In genomic region chr19:48250290-48251025, GRCh38 we compare ENCODE assay signal across 10 cellular contexts. TPM values are rescaled to one million over a fixed set of nuclear protein-coding genes. Genes with fewer than 3 reads are reported as not detected.
DNase-seq lines count a peak whose midpoint lies in the region; ATAC-seq and TF ChIP-seq lines count a peak whose summit lies in the region.
"Had no signal": no experiment of that assay in that cellular context is flagged by ENCODE, and none has a peak within 500 bp of the region (broad histone marks: within the 10 kb centered on the region; RNA-seq: fewer than 3 reads in every experiment).

No MANE protein-coding gene starts in this region.

- H3K9ac ChIP-seq in SK-N-MC (ENCODE audit: insufficient read length): no peak overlapping the region

- WGBS in esophagus muscularis mucosa: 81% methylated on average over 2 of the region's 2 CpGs
- 86 to 93% methylated on average over 2 of the region's 2 CpGs for WGBS in sigmoid colon, 2 donors

- no peaks in the 10 kb centered on the region for H3K9me3 ChIP-seq in SK-N-MC (ENCODE audit: low read depth, low read length)
- no peaks in the 10 kb centered on the region for H3K9me3 ChIP-seq in esophagus muscularis mucosa
- H3K9me3 ChIP-seq in sigmoid colon: no peaks in the 10 kb centered on the region

- no peaks in the 10 kb centered on the region for H3K9me3 Mint-ChIP-seq in activated T-cell treated with anti-CD3 and anti-CD28 coated beads, Interleukin-2, amount 50 U/mL, for 24 hours
- H3K9me3 Mint-ChIP-seq in stimulated activated effector memory CD8-positive, alpha-beta T cell treated with anti-CD3 and anti-CD28 coated beads, Interleukin-12 subunit alpha, Interleukin-12 subunit beta, amount 100 ng/mL, for 72 hours: no peaks in the 10 kb centered on the region

- H3K4me3 ChIP-seq in SK-N-MC (no peak overlapping the region), esophagus muscularis mucosa (no peak overlapping the region), sigmoid colon (no peak overlapping the region)

- peak overlapping the region; percentile 99 for H3K27ac Mint-ChIP-seq in activated T-cell treated with anti-CD3 and anti-CD28 coated beads, Interleukin-2, amount 50 U/mL, for 24 hours
- peak overlapping the region; percentile 97 for H3K27ac Mint-ChIP-seq in stimulated activated effector memory CD8-positive, alpha-beta T cell treated with anti-CD3 and anti-CD28 coated beads, Interleukin-12 subunit alpha, Interleukin-12 subunit beta, amount 100 ng/mL, for 72 hours

- no peak for TF ChIP-seq EP300 in esophagus muscularis mucosa (IDR thresholded peaks at IDR 0.05)
- TF ChIP-seq EP300 in sigmoid colon (IDR thresholded peaks at IDR 0.05): no peak

- TF ChIP-seq POLR2A in esophagus muscularis mucosa (IDR thresholded peaks at IDR 0.05; ENCODE audit: low read depth): no peak
- TF ChIP-seq POLR2A in sigmoid colon (IDR thresholded peaks at IDR 0.05): no peak

- in situ Hi-C loops in G401 (cut with HindIII; ENCODE audit: low sequenced_read_pairs): no loop called here

- H3K4me1 ChIP-seq in esophagus muscularis mucosa (peaks cover 23 to 36% (median 24%) of the 10 kb centered on the region in 4 donors), sigmoid colon (peaks cover 0 to 22% (median 15%) of the 10 kb centered on the region in 4 donors)

- peaks cover 28% of the 10 kb centered on the region for H3K36me3 ChIP-seq in SK-N-MC (ENCODE audit: insufficient read depth, low read length)
- peaks cover 0 to 27% (median 16%) of the 10 kb centered on the region in 4 donors for H3K36me3 ChIP-seq in esophagus muscularis mucosa
- H3K36me3 ChIP-seq in sigmoid colon: peaks cover 0 to 26% (median 2%) of the 10 kb centered on the region in 4 donors

- ATAC-seq in stimulated activated effector memory CD8-positive, alpha-beta T cell treated with anti-CD3 and anti-CD28 coated beads, Interleukin-12 subunit alpha, Interleukin-12 subunit beta, amount 100 ng/mL, for 72 hours: no peak

- intact Hi-C loops in esophagus muscularis mucosa (cut with DNase I): loop anchor here (10.0 kb wide), 1 partner anchor 46 kb away; no protein-coding TSS in a partner anchor
- intact Hi-C loops in sigmoid colon (cut with DNase I): no loop called here

- H3K27ac ChIP-seq in SK-N-MC (peak overlapping the region; percentile 4; the same call in 1 of the 2 replicates), esophagus muscularis mucosa (replicated peaks in 1 of 4) (peak overlapping the region in 3 of 4 donors; percentile 16 to 51 (median 46)), sigmoid colon (peak overlapping the region in 2 of 4 donors; percentile 15 to 44)

- H3K27me3 ChIP-seq in esophagus muscularis mucosa (no peaks in the 10 kb centered on the region), sigmoid colon (no peaks in the 10 kb centered on the region)

- TF ChIP-seq CTCF in esophagus muscularis mucosa (IDR thresholded peaks at IDR 0.05) (no peak), sigmoid colon (IDR thresholded peaks at IDR 0.05) (no peak)

- H3K36me3 Mint-ChIP-seq in activated T-cell treated with anti-CD3 and anti-CD28 coated beads, Interleukin-2, amount 50 U/mL, for 24 hours (ENCODE audit: low read depth): peaks cover 36% of the 10 kb centered on the region
- H3K36me3 Mint-ChIP-seq in stimulated activated effector memory CD8-positive, alpha-beta T cell treated with anti-CD3 and anti-CD28 coated beads, Interleukin-12 subunit alpha, Interleukin-12 subunit beta, amount 100 ng/mL, for 72 hours: peaks cover 50% of the 10 kb centered on the region

- H3K27me3 Mint-ChIP-seq in activated T-cell treated with anti-CD3 and anti-CD28 coated beads, Interleukin-2, amount 50 U/mL, for 24 hours: no peaks in the 10 kb centered on the region

- peak overlapping the region; percentile 90 for H3K4me3 Mint-ChIP-seq in activated T-cell treated with anti-CD3 and anti-CD28 coated beads, Interleukin-2, amount 50 U/mL, for 24 hours
- peak overlapping the region; percentile 86 for H3K4me3 Mint-ChIP-seq in stimulated activated effector memory CD8-positive, alpha-beta T cell treated with anti-CD3 and anti-CD28 coated beads, Interleukin-12 subunit alpha, Interleukin-12 subunit beta, amount 100 ng/mL, for 72 hours

- no peak for DNase-seq in activated T-cell treated with anti-CD3 and anti-CD28 coated beads, Interleukin-2, amount 50 U/mL, for 24 hours
- DNase-seq in activated T-cell treated with anti-CD3 and anti-CD28 coated beads, Interleukin-2, amount 50 U/mL, for 1 hour: no peak
- DNase-seq in SK-N-MC (ENCODE audit: low read depth, low spot score) (no peak), esophagus muscularis mucosa (ENCODE audit: extremely low spot score) (no peak), G401 (ENCODE audit: low spot score) (no peak), sigmoid colon (no peak), C1 segment of cervical spinal cord (lab: John Stamatoyannopoulos, UW) (no peak)
- DNase-seq in stimulated activated effector memory CD8-positive, alpha-beta T cell treated with anti-CD3 and anti-CD28 coated beads, Interleukin-12 subunit alpha, Interleukin-12 subunit beta, amount 100 ng/mL, for 72 hours (ENCODE audit: low spot score in 2 of 2): no peak
- DNase-seq: NCI-H345, SHP77 had no signal

- H3K4me1 Mint-ChIP-seq in activated T-cell treated with anti-CD3 and anti-CD28 coated beads, Interleukin-2, amount 50 U/mL, for 24 hours (ENCODE audit: low read depth): peaks cover 78% of the 10 kb centered on the region
- H3K4me1 Mint-ChIP-seq in stimulated activated effector memory CD8-positive, alpha-beta T cell treated with anti-CD3 and anti-CD28 coated beads, Interleukin-12 subunit alpha, Interleukin-12 subunit beta, amount 100 ng/mL, for 72 hours: peaks cover 60% of the 10 kb centered on the region

RNA-seq across cellular contexts. Expression of gene CARD8, which starts 5.3 kb away (rescaled TPM):
- total RNA-seq in esophagus muscularis mucosa: 10 to 100 TPM; 17.7 to 22.3 (median 20.9) TPM
- 25.9 and 36.0 TPM in 2 replicates for total RNA-seq in G401 (2014; rRNA removed; shearing (Covaris generic))
- 10 to 100 TPM; 14.2 to 37.7 (median 24.7) TPM for total RNA-seq in sigmoid colon
- 10 to 100 TPM in 1 of 3 donors, 1 to 10 TPM in 2; 6.0 to 31.0 (median 8.1) TPM for polyA plus RNA-seq in sigmoid colon

RNA-seq across cellular contexts. Expression of gene ZNF114, which starts 19.4 kb away (rescaled TPM):
- under 1 TPM in 2 of 4 donors, not detected in 2; 0.26 to 0.46 TPM for total RNA-seq in esophagus muscularis mucosa
- total RNA-seq in G401 (2014; rRNA removed; shearing (Covaris generic)): 40.5 and 51.0 TPM in 2 replicates
- total RNA-seq in sigmoid colon: not detected
- under 1 TPM in 1 of 3 donors, not detected in 2; 0.26 TPM for polyA plus RNA-seq in sigmoid colon

Comparison
In these comparisons a context has a peak if more than half of its experiments do, and no peak if none do; other contexts are left out.
1. RNA of gene ZNF114, which starts 19.4 kb away (total RNA-seq): 40.5 to 51.0 TPM in G401; 0.26 to 0.46 TPM in esophagus muscularis mucosa and not detected in sigmoid colon; every median in the first group is over 10 times any median in the second.